ENCODE assay signal across 8 cellular contexts in the genomic region with DNA sequence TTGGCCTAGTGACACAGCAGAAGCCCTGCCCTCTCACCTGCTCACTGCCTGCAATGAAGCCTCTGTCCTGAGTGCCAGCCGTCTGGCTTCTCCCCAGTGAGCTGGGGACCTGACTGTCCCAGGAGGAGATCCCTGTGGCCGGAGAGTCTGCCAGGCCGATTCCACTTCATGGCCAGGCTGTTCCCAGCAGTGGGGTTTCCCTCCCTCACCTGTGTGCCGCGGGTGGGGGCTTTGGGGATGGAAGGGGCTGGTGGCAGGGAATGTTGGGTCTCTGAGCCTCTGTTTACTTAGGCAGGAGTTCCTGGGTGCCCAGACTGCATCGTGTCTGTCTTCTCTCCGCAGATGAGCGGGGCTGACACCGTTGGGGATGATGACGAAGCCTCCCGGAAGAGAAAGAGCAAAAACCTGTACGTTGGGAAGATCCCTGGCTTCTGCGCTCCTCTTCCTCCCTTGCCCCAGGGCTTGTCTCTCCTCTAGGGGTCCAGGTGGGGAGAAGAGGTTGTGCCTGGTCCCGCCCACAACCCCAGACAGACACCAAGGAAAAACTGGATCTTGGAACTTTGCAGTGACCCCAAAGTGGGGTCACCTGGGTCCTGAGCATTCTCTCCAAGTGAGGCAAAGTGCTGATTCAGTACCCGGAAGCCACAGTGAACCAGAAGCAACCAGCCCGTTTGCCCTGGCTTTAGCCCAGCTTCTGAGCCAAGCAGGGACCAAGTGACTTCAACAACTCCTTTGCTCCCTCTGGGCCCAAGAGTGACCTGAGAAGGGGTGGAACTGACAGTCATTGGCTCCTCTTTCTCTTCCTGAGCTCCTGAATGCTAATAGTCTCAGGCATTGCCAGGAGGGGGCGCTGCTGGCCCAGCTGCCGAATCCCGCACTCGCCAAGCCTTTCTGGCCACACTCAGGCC.
DNase-seq lines count a peak whose midpoint lies in the region; ATAC-seq and TF ChIP-seq lines count a peak whose summit lies in the region.

No MANE protein-coding gene starts in this region.

- BruUV-seq in OCI-LY7 (replicated peaks; lab: Mats Ljungman, UMichigan) = no TSS peak

- H3K79me2 ChIP-seq in OCI-LY7 (ENCODE audit: insufficient read depth, low read depth, low read length) (no peaks in the 10 kb centered on the region), neural progenitor cell (ENCODE audit: low read depth) (peaks cover 19% of the 10 kb centered on the region)

- no peak overlapping the region for H3K4me3 ChIP-seq in OCI-LY7 (ENCODE audit: low read depth, low read length, poor library complexity, severe bottlenecking)
- no peak overlapping the region for H3K4me3 ChIP-seq in fibroblast of pulmonary artery (replicated peaks; ENCODE audit: low read depth, low read length)
- no peak overlapping the region for H3K4me3 ChIP-seq in neural progenitor cell

- no peaks in the 10 kb centered on the region for H3K27me3 Mint-ChIP-seq in activated T-cell treated with anti-CD3 and anti-CD28 coated beads, Interleukin-2, amount 50 U/mL, for 24 hours
- H3K27me3 Mint-ChIP-seq in neural progenitor cell (ENCODE audit: insufficient read depth, low read depth) = peaks cover 8% of the 10 kb centered on the region
- H3K27me3 Mint-ChIP-seq in type B pancreatic cell = no peaks in the 10 kb centered on the region

- no peaks in the 10 kb centered on the region for H3K27me3 ChIP-seq in neural progenitor cell

- H3K36me3 Mint-ChIP-seq in activated T-cell treated with anti-CD3 and anti-CD28 coated beads, Interleukin-2, amount 50 U/mL, for 24 hours (ENCODE audit: low read depth) = peaks cover 72% of the 10 kb centered on the region
- H3K36me3 Mint-ChIP-seq in neural progenitor cell (peaks cover 6% of the 10 kb centered on the region), type B pancreatic cell (no peaks in the 10 kb centered on the region)

- TF ChIP-seq CTCF in OCI-LY7 (conservative IDR thresholded peaks at IDR 0.05; ENCODE audit: low read length) = peak; percentile 98
- TF ChIP-seq CTCF in fibroblast of pulmonary artery (IDR thresholded peaks at IDR 0.05; ENCODE audit: low read length, missing control alignments) = peak; percentile 88
- TF ChIP-seq CTCF in neural progenitor cell (IDR thresholded peaks at IDR 0.05) = peak; percentile 97
- TF ChIP-seq CTCF in type B pancreatic cell (conservative IDR thresholded peaks at IDR 0.05) = peak; percentile 97

- POLR2A ChIA-PET in OCI-LY7 (lab: Charles Lee) = interaction anchor here (1.1 kb wide), 1 partner anchor 15 kb away, joined by 3 read pairs; no protein-coding TSS in a partner anchor

- peaks cover 42% of the 10 kb centered on the region for H3K4me1 Mint-ChIP-seq in activated T-cell treated with anti-CD3 and anti-CD28 coated beads, Interleukin-2, amount 50 U/mL, for 24 hours (ENCODE audit: low read depth)
- H3K4me1 Mint-ChIP-seq in neural progenitor cell (peaks cover 68% of the 10 kb centered on the region), type B pancreatic cell (ENCODE audit: unreplicated experiment) (peaks cover 25% of the 10 kb centered on the region)

- DNase-seq in Ammon's horn (ENCODE audit: low spot score) = peak; percentile 87
- peak; percentile 73 for DNase-seq in OCI-LY7 (ENCODE audit: low spot score)
- peak; percentile 76 for DNase-seq in activated T-cell treated with anti-CD3 and anti-CD28 coated beads, Interleukin-2, amount 50 U/mL, for 24 hours
- DNase-seq in fibroblast of pulmonary artery (ENCODE audit: low read depth) = peak; percentile 81
- peak; percentile 89 for DNase-seq in neural progenitor cell (ENCODE audit: low spot score)
- DNase-seq in type B pancreatic cell (ENCODE audit: extremely low spot score, unreplicated experiment) = peak; percentile 87

- H3K4me2 ChIP-seq in OCI-LY7 (ENCODE audit: low read length) (no peak overlapping the region), neural progenitor cell (no peak overlapping the region)

- no peak overlapping the region for H2AFZ ChIP-seq in OCI-LY7 (ENCODE audit: low read length)
- H2AFZ ChIP-seq in neural progenitor cell (replicated peaks) = no peak overlapping the region

- no peaks in the 10 kb centered on the region for H4K20me1 ChIP-seq in OCI-LY7 (ENCODE audit: insufficient read depth, low read length)
- no peaks in the 10 kb centered on the region for H4K20me1 ChIP-seq in neural progenitor cell (ENCODE audit: low read depth)

- H3F3A ChIP-seq in neural progenitor cell (ENCODE audit: low read depth) = peaks cover 6% of the 10 kb centered on the region

- peak overlapping the region; percentile 44 for H3K27ac Mint-ChIP-seq in activated T-cell treated with anti-CD3 and anti-CD28 coated beads, Interleukin-2, amount 50 U/mL, for 24 hours
- H3K27ac Mint-ChIP-seq in neural progenitor cell (peak overlapping the region; percentile 87), type B pancreatic cell (no peak overlapping the region)

- H3K9me3 ChIP-seq in OCI-LY7 (ENCODE audit: low read length) (no peaks in the 10 kb centered on the region), neural progenitor cell (ENCODE audit: low read depth) (no peaks in the 10 kb centered on the region)

- no peak overlapping the region for H3K9ac ChIP-seq in neural progenitor cell

- CTCF ChIA-PET in OCI-LY7 (lab: Charles Lee; ENCODE audit: unreplicated experiment) = interaction anchor here (0.5 to 2.5 kb wide), 6 partner anchors 10 to 370 kb away, joined by 3 to 16 read pairs (median 6); a partner anchor contains a TSS

- H3K4me3 Mint-ChIP-seq in activated T-cell treated with anti-CD3 and anti-CD28 coated beads, Interleukin-2, amount 50 U/mL, for 24 hours = no peak overlapping the region
- H3K4me3 Mint-ChIP-seq in neural progenitor cell (no peak overlapping the region), type B pancreatic cell (peak overlapping the region; percentile 39)

- H3K4me1 ChIP-seq in OCI-LY7 (ENCODE audit: insufficient read depth, low read length, poor library complexity, severe bottlenecking) (peaks cover 6% of the 10 kb centered on the region), neural progenitor cell (peaks cover 26% of the 10 kb centered on the region)

- no peaks in the 10 kb centered on the region for H3K9me2 ChIP-seq in OCI-LY7 (ENCODE audit: insufficient read depth, low read length)

- no peaks in the 10 kb centered on the region for H3K9me3 Mint-ChIP-seq in activated T-cell treated with anti-CD3 and anti-CD28 coated beads, Interleukin-2, amount 50 U/mL, for 24 hours
- H3K9me3 Mint-ChIP-seq in neural progenitor cell = no peaks in the 10 kb centered on the region
- no peaks in the 10 kb centered on the region for H3K9me3 Mint-ChIP-seq in type B pancreatic cell

- intact Hi-C loops in OCI-LY7 (cut with micrococcal nuclease; ENCODE audit: unreplicated experiment) = loop anchor here (1.0 to 2.0 kb wide), 2 partner anchors 67 to 144 kb away; no protein-coding TSS in a partner anchor

- H3K36me3 ChIP-seq in OCI-LY7 (ENCODE audit: insufficient read depth, low read length) (no peaks in the 10 kb centered on the region; the same call in 1 of the 2 replicates), neural progenitor cell (no peaks in the 10 kb centered on the region)

- ATAC-seq in GM18867 (IDR thresholded peaks at IDR 0.05; ENCODE audit: unreplicated experiment) (peak; percentile 58), HG03469 (IDR thresholded peaks at IDR 0.05; ENCODE audit: unreplicated experiment) (peak; percentile 36)

- no peak overlapping the region for H3K27ac ChIP-seq in OCI-LY7 (ENCODE audit: low read depth, low read length, poor library complexity, severe bottlenecking)
- H3K27ac ChIP-seq in neural progenitor cell = no peak overlapping the region
